Comparison of ENCODE assay signal across 18 cellular contexts in the genomic region with DNA sequence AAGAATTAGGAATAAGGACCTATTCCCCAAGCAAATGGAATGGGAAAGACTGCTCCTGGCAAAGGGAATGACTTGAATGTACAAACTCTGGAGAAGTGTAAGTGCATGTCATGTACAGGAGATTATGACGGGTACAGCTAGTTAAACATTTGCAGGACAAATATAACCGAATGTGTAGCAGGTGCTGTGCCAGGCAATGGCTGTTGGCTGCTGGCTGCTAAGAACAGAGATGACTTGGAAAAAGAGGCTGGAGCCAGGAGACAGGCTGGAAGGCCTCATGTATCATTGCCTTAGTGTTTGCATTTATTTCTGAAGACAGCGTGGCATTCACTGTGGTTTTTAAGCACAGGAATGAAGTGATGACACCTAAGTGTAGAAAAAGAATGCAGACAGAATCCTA.
DNase-seq lines count a peak whose midpoint lies in the region; ATAC-seq and TF ChIP-seq lines count a peak whose summit lies in the region.
"Had no signal": no experiment of that assay in that cellular context is flagged by ENCODE, and none has a peak within 500 bp of the region (broad histone marks: within the 10 kb centered on the region; RNA-seq: fewer than 3 reads in every experiment).

No MANE protein-coding gene starts in this region.

- WGBS in body of pancreas, 2 donors = 26 to 37% methylated on average over 3 of the region's 3 CpGs

- no peak overlapping the region for H3K4me3 ChIP-seq in LNCaP clone FGC (ENCODE audit: low read depth, low read length)
- no peak overlapping the region for H3K4me3 ChIP-seq in body of pancreas
- H3K4me3 ChIP-seq: GM12878, GM23248 had no signal

- H3K4me1 ChIP-seq in body of pancreas = peaks cover 15% of the 10 kb centered on the region

- H3K27me3 ChIP-seq in body of pancreas = no peaks in the 10 kb centered on the region

- H3K27ac ChIP-seq in body of pancreas = no peak overlapping the region
- H3K27ac ChIP-seq in temporal lobe (ENCODE audit: low read depth, low read length) = peak overlapping the region; percentile 22
- H3K27ac ChIP-seq: GM23248, RWPE1 had no signal

- peak; percentile 33 for ATAC-seq in body of pancreas
- peak; percentile 30 for ATAC-seq in left lobe of liver
- ATAC-seq: GM12878, HCT116, PC-3 had no signal

- no peaks in the 10 kb centered on the region for H3K9me3 ChIP-seq in body of pancreas

- no peak for TF ChIP-seq POLR2A in body of pancreas (IDR thresholded peaks at IDR 0.05)

- H3K36me3 ChIP-seq in body of pancreas (replicated peaks in 1 of 2; ENCODE audit: insufficient read depth in 1 of 2, low read depth in 2 of 2) = no peaks in the 10 kb centered on the region

- intact Hi-C loops in body of pancreas (cut with DNase I) = no loop called here

- DNase-seq in LNCaP clone FGC (ENCODE audit: low read depth) = peak; percentile 45
- peak in 3 of 4 donors; percentile 20 to 49 (median 30) for DNase-seq in body of pancreas
- DNase-seq in left lobe of liver (ENCODE audit: low spot score) = no peak
- no peak for DNase-seq in activated CD4-positive, alpha-beta T cell treated with anti-CD3 and anti-CD28 coated beads for 4 hours
- no peak for DNase-seq in activated CD8-positive, alpha-beta memory T cell treated with anti-CD3 and anti-CD28 coated beads, Interleukin-2, amount 50 U/mL, for 4 hours
- no peak for DNase-seq in foreskin melanocyte
- DNase-seq: CD4-positive, alpha-beta memory T cell; DMS79 treated with DMSO at 0.1 percent for 48 hours; GDM1; GM23248; MV-4-11; NCI-H187 treated with DMSO at 0.1 percent for 48 hours; NCI-H446 treated with DMSO at 0.1 percent for 48 hours; PC-3 had no signal

- TF ChIP-seq CTCF in LNCaP clone FGC (IDR thresholded peaks at IDR 0.05; ENCODE audit: control insufficient read depth, extremely low read depth, insufficient read depth) (no peak), body of pancreas (IDR thresholded peaks at IDR 0.05) (no peak)

Comparison
In these comparisons a context has a peak if more than half of its experiments do, and no peak if none do; other contexts are left out.
1. DNase-seq: peak in LNCaP clone FGC (single experiment) and body of pancreas (3 of 4); none in left lobe of liver (single experiment), activated CD4-positive, alpha-beta T cell treated with anti-CD3 and anti-CD28 coated beads for 4 hours (0 of 2), activated CD8-positive, alpha-beta memory T cell treated with anti-CD3 and anti-CD28 coated beads, Interleukin-2, amount 50 U/mL, for 4 hours (single experiment) and foreskin melanocyte (single experiment).